In genomic region chr2:55511508-55512124, GRCh38 we compare ENCODE assay signal across 8 cellular contexts. TPM values are rescaled to one million over a fixed set of nuclear protein-coding genes. Genes with fewer than 3 reads are reported as not detected.
A peak's percentile ranks its signal among the peaks of the same experiment; 100 is the strongest.
DNase-seq lines count a peak whose midpoint lies in the region; FAIRE-seq and TF ChIP-seq lines count a peak whose summit lies in the region.

No MANE protein-coding gene starts in this region.

- H3K27ac ChIP-seq in fibroblast of lung (ENCODE audit: insufficient read depth, low read length), result no peak overlapping the region
- H3K27ac ChIP-seq in thyroid gland, result no peak overlapping the region

- H3K36me3 Mint-ChIP-seq in CD14-positive monocyte, result no peaks in the 10 kb centered on the region

- no peak overlapping the region for H2AFZ ChIP-seq in fibroblast of lung (ENCODE audit: low read length)

- no peak overlapping the region for H3K9ac ChIP-seq in fibroblast of lung (ENCODE audit: insufficient read depth, low read length)

- 37 to 39% methylated on average over 7 of the region's 7 CpGs for WGBS in thyroid gland, 2 donors

- H3K27me3 ChIP-seq in fibroblast of lung (ENCODE audit: control insufficient read depth, insufficient read depth, low read length) (no peaks in the 10 kb centered on the region), thyroid gland (no peaks in the 10 kb centered on the region)

- intact Hi-C loops in thyroid gland (cut with DNase I) (no loop called here), posterior cingulate gyrus (cut with DNase I) (no loop called here), CD14-positive monocyte (cut with micrococcal nuclease) (no loop called here)

- no peaks in the 10 kb centered on the region for H4K20me1 ChIP-seq in fibroblast of lung (ENCODE audit: control insufficient read depth, extremely low read depth, insufficient read depth, low read length)

- peak; percentile 42 to 66 for DNase-seq in NCI-H526 (lab: John Stamatoyannopoulos, UW)
- no peak for DNase-seq in NCI-H526 treated with DMSO at 0.1 percent for 48 hours (lab: John Stamatoyannopoulos, UW)
- peak; percentile 78 for DNase-seq in NCI-H82 (lab: John Stamatoyannopoulos, UW)
- peak; percentile 43 to 58 for DNase-seq in fibroblast of lung (ENCODE audit: low read depth in 2 of 2)
- peak in 1 of 2 donors; percentile 3 for DNase-seq in thyroid gland
- no peak for DNase-seq in posterior cingulate gyrus
- DNase-seq in CD14-positive monocyte (ENCODE audit: low spot score), result no peak
- no peak for DNase-seq in GM12892 (ENCODE audit: insufficient read length)

- no peaks in the 10 kb centered on the region for H3K79me2 ChIP-seq in fibroblast of lung (ENCODE audit: control insufficient read depth, insufficient read depth, low read length)

- peaks cover 0 to 2% (median 0%) of the 10 kb centered on the region in 3 donors for H3K27me3 Mint-ChIP-seq in CD14-positive monocyte (ENCODE audit: low read depth in 3 of 3)

- no peaks in the 10 kb centered on the region for H3K4me1 Mint-ChIP-seq in CD14-positive monocyte

- H3K4me1 ChIP-seq in fibroblast of lung (ENCODE audit: control insufficient read depth, extremely low read depth, insufficient read depth, low read length) (no peaks in the 10 kb centered on the region), thyroid gland (no peaks in the 10 kb centered on the region)

- no peak overlapping the region for H3K4me2 ChIP-seq in fibroblast of lung (ENCODE audit: extremely low read depth, insufficient read depth, low read length)

- H3K9me3 Mint-ChIP-seq in CD14-positive monocyte, result no peaks in the 10 kb centered on the region

- TF ChIP-seq CTCF in fibroblast of lung (conservative IDR thresholded peaks at IDR 0.05 in 1 of 2, IDR thresholded peaks at IDR 0.05 in 1 of 2; ENCODE audit: low read depth in 1 of 2, low read length in 2 of 2) (peak; percentile 64 to 74), thyroid gland (IDR thresholded peaks at IDR 0.05) (peak in 4 of 6 experiments; percentile 18 to 53 (median 40)), CD14-positive monocyte (IDR thresholded peaks at IDR 0.05) (no peak)

- H3K36me3 ChIP-seq in fibroblast of lung (ENCODE audit: control insufficient read depth, insufficient read depth, low read length) (no peaks in the 10 kb centered on the region), thyroid gland (no peaks in the 10 kb centered on the region)

- no peak overlapping the region for H3K4me3 Mint-ChIP-seq in CD14-positive monocyte

- no peak overlapping the region for H3K27ac Mint-ChIP-seq in CD14-positive monocyte

- H3K9me3 ChIP-seq in fibroblast of lung (ENCODE audit: control insufficient read depth, insufficient read depth, low read depth, low read length), result no peaks in the 10 kb centered on the region
- no peaks in the 10 kb centered on the region for H3K9me3 ChIP-seq in thyroid gland

- no peak for FAIRE-seq in GM12892 (lab: Jason Lieb, UNC)

- H3K4me3 ChIP-seq in fibroblast of lung (replicated peaks in 1 of 4; ENCODE audit: control extremely low read depth in 1 of 4, insufficient read depth in 1 of 4, low read depth in 3 of 4, low read length in 4 of 4), result no peak overlapping the region
- H3K4me3 ChIP-seq in thyroid gland (replicated peaks in 1 of 3), result no peak overlapping the region

- no peak for TF ChIP-seq POLR2A in thyroid gland (IDR thresholded peaks at IDR 0.05)
- TF ChIP-seq POLR2A in GM12892 (IDR thresholded peaks at IDR 0.05; ENCODE audit: low read depth, low read length), result no peak

RNA-seq across cellular contexts. Expression of gene CFAP36, which starts 7.9 kb away (rescaled TPM):
- total RNA-seq in fibroblast of lung, result 21.3 and 23.4 TPM in 2 replicates
- 32.7 and 37.5 TPM in 2 replicates for polyA plus RNA-seq in fibroblast of lung
- 34.1 and 37.5 TPM in 2 replicates for polyA plus RNA-seq in fibroblast of lung (2012)
- 0.85 and 1.7 TPM in 2 replicates for polyA minus RNA-seq in fibroblast of lung (ENCODE audit: low replicate concordance)
- total RNA-seq in thyroid gland, result 10 to 100 TPM; 42.8 to 50.9 (median 47.5) TPM
- 1 to 10 TPM; 5.2 to 6.6 TPM for polyA plus RNA-seq in CD14-positive monocyte
- 44.1 TPM for polyA plus RNA-seq in GM12892 (2012; ENCODE audit: missing spikeins)

Comparison
In these comparisons a context has a peak if more than half of its experiments do, and no peak if none do; other contexts are left out.
1. DNase-seq: peak in NCI-H526 (2 of 2), NCI-H82 (single experiment) and fibroblast of lung (2 of 2); none in NCI-H526 treated with DMSO at 0.1 percent for 48 hours (single experiment), posterior cingulate gyrus (0 of 10), CD14-positive monocyte (single experiment) and GM12892 (single experiment).